Comparison of ENCODE assay signal across 9 cellular contexts in genomic region chr1:32741067-32741416, GRCh38. TPM values are rescaled to one million over a fixed set of nuclear protein-coding genes. Genes with fewer than 3 reads are reported as not detected.
DNase-seq lines count a peak whose midpoint lies in the region; ATAC-seq and TF ChIP-seq lines count a peak whose summit lies in the region.
"Had no signal": no experiment of that assay in that cellular context is flagged by ENCODE, and none has a peak within 500 bp of the region (broad histone marks: within the 10 kb centered on the region; RNA-seq: fewer than 3 reads in every experiment).

No MANE protein-coding gene starts in this region.

- POLR2A ChIA-PET in A673 (lab: Charles Lee; ENCODE audit: low non-redundant PET): no interaction called here

- CTCF ChIA-PET in A673 (lab: Charles Lee): no interaction called here

- H3K79me2 ChIP-seq in Loucy (ENCODE audit: insufficient read depth, low read length): no peaks in the 10 kb centered on the region

- H3K36me3 ChIP-seq in A673 (ENCODE audit: insufficient read depth, low read length, poor library complexity, severe bottlenecking): no peaks in the 10 kb centered on the region
- no peaks in the 10 kb centered on the region for H3K36me3 ChIP-seq in Loucy (ENCODE audit: insufficient read depth, low read length)
- H3K36me3 ChIP-seq in ectodermal cell (ENCODE audit: control insufficient read depth, insufficient read depth, low read length): no peaks in the 10 kb centered on the region
- no peaks in the 10 kb centered on the region for H3K36me3 ChIP-seq in muscle layer of duodenum (ENCODE audit: control insufficient read depth in 1 of 2, insufficient read depth in 2 of 2, low read length in 2 of 2)

- ATAC-seq in HG03039 (IDR thresholded peaks at IDR 0.05; ENCODE audit: unreplicated experiment): no peak
- ATAC-seq in GM19023 (IDR thresholded peaks at IDR 0.05; ENCODE audit: unreplicated experiment): no peak
- ATAC-seq in HG02610 (IDR thresholded peaks at IDR 0.05; ENCODE audit: unreplicated experiment): no peak

- peak overlapping the region; percentile 59 for H3K4me3 ChIP-seq in A673 (ENCODE audit: low read depth, low read length, poor library complexity, severe bottlenecking)
- peak overlapping the region; percentile 77 for H3K4me3 ChIP-seq in Loucy (ENCODE audit: low read length, poor library complexity, severe bottlenecking)
- peak overlapping the region; percentile 45 for H3K4me3 ChIP-seq in ectodermal cell (ENCODE audit: insufficient read depth, low read depth, low read length)
- peak overlapping the region; percentile 59 to 74 for H3K4me3 ChIP-seq in muscle layer of duodenum (ENCODE audit: low read depth in 1 of 2, low read length in 2 of 2)

- DNase-seq in A673 (ENCODE audit: low spot score) (no peak), MV-4-11 (lab: John Stamatoyannopoulos, UW) (no peak)
- DNase-seq: activated gamma-delta T cell had no signal

- no peaks in the 10 kb centered on the region for H3F3A ChIP-seq in Loucy (ENCODE audit: low read depth)

- H3K27me3 ChIP-seq in A673 (replicated peaks; ENCODE audit: insufficient read depth, low read depth, low read length, poor library complexity) (no peaks in the 10 kb centered on the region), Loucy (ENCODE audit: insufficient read depth, low read length, poor library complexity, severe bottlenecking) (no peaks in the 10 kb centered on the region), ectodermal cell (ENCODE audit: control insufficient read depth, insufficient read depth, low read length, poor library complexity, severe bottlenecking) (peaks cover 21% of the 10 kb centered on the region), muscle layer of duodenum (ENCODE audit: low read depth, low read length) (no peaks in the 10 kb centered on the region)

- WGBS in ectodermal cell, 2 experiments: 59 to 60% methylated on average over 10 of the region's 10 CpGs

- H3K27ac ChIP-seq in A673 (ENCODE audit: low read depth, low read length, poor library complexity, severe bottlenecking): no peak overlapping the region
- H3K27ac ChIP-seq in ectodermal cell (ENCODE audit: insufficient read depth, low read depth, low read length, poor library complexity, severe bottlenecking): no peak overlapping the region
- H3K27ac ChIP-seq in muscle layer of duodenum (ENCODE audit: low read length): peak overlapping the region; percentile 60

- H3K9me3 ChIP-seq in A673 (ENCODE audit: low read depth, low read length, poor library complexity, severe bottlenecking) (no peaks in the 10 kb centered on the region), Loucy (ENCODE audit: insufficient read depth, low read depth, low read length) (no peaks in the 10 kb centered on the region), ectodermal cell (ENCODE audit: control insufficient read depth, low read length) (no peaks in the 10 kb centered on the region), muscle layer of duodenum (ENCODE audit: control insufficient read depth in 1 of 2, low read length in 2 of 2) (no peaks in the 10 kb centered on the region)

- intact Hi-C loops in A673 (cut with micrococcal nuclease; ENCODE audit: unreplicated experiment): no loop called here

- no peaks in the 10 kb centered on the region for H3K9me2 ChIP-seq in Loucy (replicated peaks; ENCODE audit: low read depth, low read length)

- H3K4me2 ChIP-seq in Loucy (ENCODE audit: low read depth, low read length, poor library complexity, severe bottlenecking): peak overlapping the region; percentile 77

- peak overlapping the region; percentile 83; the same call in 1 of the 2 replicates for H2AFZ ChIP-seq in Loucy (ENCODE audit: low read length)

- BruUV-seq in A673 (replicated peaks; lab: Mats Ljungman, UMichigan): no TSS peak

- TF ChIP-seq CTCF in A673 (conservative IDR thresholded peaks at IDR 0.05; ENCODE audit: low read depth, low read length) (no peak), Loucy (conservative IDR thresholded peaks at IDR 0.05; ENCODE audit: low read length) (no peak)

- H3K9ac ChIP-seq in Loucy (ENCODE audit: low read depth, low read length, poor library complexity, severe bottlenecking): no peak overlapping the region

- H4K20me1 ChIP-seq in Loucy (ENCODE audit: insufficient read depth, low read length, poor library complexity, severe bottlenecking): no peaks in the 10 kb centered on the region

- no peaks in the 10 kb centered on the region for H3K4me1 ChIP-seq in A673 (ENCODE audit: insufficient read depth, low read length, poor library complexity, severe bottlenecking)
- peaks cover 4% of the 10 kb centered on the region for H3K4me1 ChIP-seq in Loucy (ENCODE audit: insufficient read depth, low read length, poor library complexity, severe bottlenecking)
- H3K4me1 ChIP-seq in ectodermal cell (ENCODE audit: control insufficient read depth, insufficient read depth, low read length): peaks cover 34% of the 10 kb centered on the region
- peaks cover 0 to 18% of the 10 kb centered on the region in 2 donors for H3K4me1 ChIP-seq in muscle layer of duodenum (ENCODE audit: control insufficient read depth in 1 of 2, insufficient read depth in 2 of 2, low read length in 2 of 2)

RNA-seq across cellular contexts. Expression of gene SYNC, which starts 38.5 kb away (rescaled TPM):
- 0.71 TPM in 1 of 2 replicates, not detected in the other for total RNA-seq in A673 (2021)
- not detected for polyA plus RNA-seq in ectodermal cell (2013, experiment 1 of 4)
- polyA plus RNA-seq in ectodermal cell (2013, experiment 2 of 4): 0.14 TPM
- polyA plus RNA-seq in ectodermal cell (2013, experiment 3 of 4): 0.11 TPM
- polyA plus RNA-seq in ectodermal cell (2013, experiment 4 of 4): 0.08 TPM
